ENCODE assay signal across 8 cellular contexts in genomic region chr11:75532200-75532972, GRCh38. TPM values are rescaled to one million over a fixed set of nuclear protein-coding genes. Genes with fewer than 3 reads are reported as not detected.
A peak's percentile ranks its signal among the peaks of the same experiment; 100 is the strongest.
DNase-seq lines count a peak whose midpoint lies in the region; ATAC-seq and TF ChIP-seq lines count a peak whose summit lies in the region.

No MANE protein-coding gene starts in this region.

- DNase-seq in NCI-H524 (lab: John Stamatoyannopoulos, UW) (peak; percentile 74 to 75), NCI-H524 treated with DMSO at 0.1 percent for 48 hours (lab: John Stamatoyannopoulos, UW) (no peak), NCI-H146 treated with DMSO at 0.1 percent for 48 hours (lab: John Stamatoyannopoulos, UW; ENCODE audit: unreplicated experiment) (peak; percentile 54), T-helper 22 cell (ENCODE audit: low read depth) (peak; percentile 57), ascending aorta (ENCODE audit: low spot score in 2 of 2) (peak in 1 of 2 donors; percentile 85), hippocampal formation (lab: John Stamatoyannopoulos, UW) (peak; percentile 9 to 58), spleen (peak; percentile 90)

- intact Hi-C loops in ascending aorta (cut with DNase I), result loop anchor here (1.0 kb wide), 2 partner anchors 87 to 144 kb away; no protein-coding TSS in a partner anchor
- intact Hi-C loops in spleen (cut with DNase I; ENCODE audit: low total_unique reads), result loop anchor here (2.0 to 5.0 kb wide), 2 partner anchors 88 to 140 kb away; no protein-coding TSS in a partner anchor

- H3K4me3 ChIP-seq in ascending aorta (no peak overlapping the region), spleen (no peak overlapping the region)

- no peak for ATAC-seq in HG03039 (IDR thresholded peaks at IDR 0.05; ENCODE audit: unreplicated experiment)

- TF ChIP-seq POLR2A in spleen (IDR thresholded peaks at IDR 0.05), result no peak

- H3K27me3 ChIP-seq in ascending aorta (no peaks in the 10 kb centered on the region), spleen (replicated peaks in 1 of 7) (no peaks in the 10 kb centered on the region)

- no peak overlapping the region for H3K27ac ChIP-seq in ascending aorta
- peak overlapping the region in 4 of 8 donors; percentile 37 to 79 (median 70) for H3K27ac ChIP-seq in spleen

- TF ChIP-seq CTCF in ascending aorta (IDR thresholded peaks at IDR 0.05) (peak; percentile 76 to 91 (median 90)), spleen (IDR thresholded peaks at IDR 0.05 in 8 of 11, conservative IDR thresholded peaks at IDR 0.05 in 3 of 11) (peak; percentile 72 to 93 (median 86))

- no peaks in the 10 kb centered on the region for H3K9me3 ChIP-seq in ascending aorta
- H3K9me3 ChIP-seq in spleen, result no peaks in the 10 kb centered on the region

- WGBS in spleen, 5 donors, result 39 to 46% (median 43%) methylated on average over 7 of the region's 7 CpGs

- H3K4me1 ChIP-seq in ascending aorta, result no peaks in the 10 kb centered on the region
- peaks cover 14 to 63% (median 39%) of the 10 kb centered on the region in 6 donors for H3K4me1 ChIP-seq in spleen

- H3K36me3 ChIP-seq in ascending aorta (no peaks in the 10 kb centered on the region), spleen (no peaks in the 10 kb centered on the region)

RNA-seq across cellular contexts. Expression of gene GDPD5, which starts 6.6 kb away (rescaled TPM):
- 64.6 TPM for total RNA-seq in ascending aorta
- total RNA-seq in spleen, result 100 to 1,000 TPM in 6 of 7 donors, 10 to 100 TPM in 1; 97.0 to 273 (median 144) TPM
- polyA plus RNA-seq in spleen, result 100 to 1,000 TPM in 2 of 3 donors, 10 to 100 TPM in 1; 44.6 to 248 (median 147) TPM

RNA-seq across cellular contexts. Expression of gene SERPINH1, which starts 29.7 kb away (rescaled TPM):
- 1,290 TPM for total RNA-seq in ascending aorta
- 100 to 1,000 TPM in 2 of 7 donors, 10 to 100 TPM in 5; 54.9 to 145 (median 87.5) TPM for total RNA-seq in spleen
- polyA plus RNA-seq in spleen, result 10 to 100 TPM; 19.0 to 39.1 (median 33.0) TPM
